Comparison of ENCODE assay signal across 16 cellular contexts in genomic region chr19:5018224-5019015, GRCh38. TPM values are rescaled to one million over a fixed set of nuclear protein-coding genes. Genes with fewer than 3 reads are reported as not detected.
DNase-seq lines count a peak whose midpoint lies in the region; ATAC-seq and TF ChIP-seq lines count a peak whose summit lies in the region.
"Had no signal": no experiment of that assay in that cellular context is flagged by ENCODE, and none has a peak within 500 bp of the region (broad histone marks: within the 10 kb centered on the region; RNA-seq: fewer than 3 reads in every experiment).

No MANE protein-coding gene starts in this region.

- peaks cover 56% of the 10 kb centered on the region for H3K79me2 ChIP-seq in osteoblast (ENCODE audit: insufficient read depth, low read length)

- H3K4me3 ChIP-seq in BJ (ENCODE audit: low read depth, low read length) = no peak overlapping the region
- no peak overlapping the region for H3K4me3 ChIP-seq in osteoblast (ENCODE audit: insufficient read depth, low read length)
- H3K4me3 ChIP-seq: BLaER1, neural progenitor cell had no signal

- CTCF ChIA-PET in BJ (lab: Yijun Ruan, JAX) = interaction anchor here (0.7 to 2.3 kb wide), 5 partner anchors 9 to 209 kb away, joined by 3 to 9 read pairs (median 5); no protein-coding TSS in a partner anchor

- no peak overlapping the region for H3K4me2 ChIP-seq in osteoblast (ENCODE audit: insufficient read depth, low read length)
- H3K4me2 ChIP-seq: BLaER1, neural progenitor cell had no signal

- H3K36me3 ChIP-seq in BJ (ENCODE audit: control insufficient read depth, insufficient read depth, low read length) (peaks cover 19% of the 10 kb centered on the region), osteoblast (ENCODE audit: insufficient read depth, low read length) (peaks cover 16% of the 10 kb centered on the region)
- H3K36me3 ChIP-seq: neural progenitor cell had no signal

- peak overlapping the region; percentile 11 for H3K27ac ChIP-seq in osteoblast (ENCODE audit: low read depth, low read length)
- H3K27ac ChIP-seq: BLaER1, neural progenitor cell had no signal

- no peaks in the 10 kb centered on the region for H3K27me3 ChIP-seq in BJ (ENCODE audit: control insufficient read depth, insufficient read depth, low read length)
- no peaks in the 10 kb centered on the region for H3K27me3 ChIP-seq in osteoblast (ENCODE audit: insufficient read depth, low read length)
- H3K27me3 ChIP-seq: BLaER1, neural progenitor cell had no signal

- TF ChIP-seq CTCF in BJ (IDR thresholded peaks at IDR 0.05; ENCODE audit: insufficient read depth, low read depth, low read length) (no peak), osteoblast (IDR thresholded peaks at IDR 0.05; ENCODE audit: extremely low read depth, low read depth, low read length) (no peak)

- H2AFZ ChIP-seq in osteoblast (ENCODE audit: low read length) = no peak overlapping the region
- H2AFZ ChIP-seq: neural progenitor cell had no signal

- peaks cover 9% of the 10 kb centered on the region for H3K4me1 ChIP-seq in osteoblast (ENCODE audit: insufficient read depth, low read length)
- H3K4me1 ChIP-seq: neural progenitor cell had no signal

- H3K9me3 ChIP-seq in osteoblast (ENCODE audit: low read depth, low read length) = no peaks in the 10 kb centered on the region

- peaks cover 62% of the 10 kb centered on the region for H4K20me1 ChIP-seq in osteoblast (ENCODE audit: insufficient read depth, low read length)

- POLR2A ChIA-PET in BJ (lab: Charles Lee) = no interaction called here

- DNase-seq in BJ (ENCODE audit: low read depth) (peak; percentile 10), NCI-H226 (peak; percentile 81), fibroblast of gingiva (ENCODE audit: low read depth) (peak; percentile 57), osteoblast (ENCODE audit: insufficient read length, low spot score, missing footprints) (peak; percentile 97), NCI-H524 (lab: John Stamatoyannopoulos, UW) (no peak), GM19240 (ENCODE audit: insufficient read length, low spot score) (no peak)
- DNase-seq in stimulated activated naive CD4-positive, alpha-beta T cell treated with Interleukin-2 at 50 U/mL for 16 hours (lab: John Stamatoyannopoulos, UW) = no peak
- DNase-seq: activated CD4-positive, alpha-beta T cell treated with anti-CD3 and anti-CD28 coated beads for 48 hours; activated T-cell treated with anti-CD3 and anti-CD28 coated beads, Interleukin-2, amount 50 U/mL, for 24 hours; MV-4-11; NCI-H2029; NCI-H510A treated with DMSO at 0.1 percent for 48 hours; T1000 had no signal

- no peak for ATAC-seq in HG02588 (IDR thresholded peaks at IDR 0.05; ENCODE audit: unreplicated experiment)

RNA-seq across cellular contexts. Expression of gene KDM4B, which starts 49.5 kb away (rescaled TPM):
- polyA plus RNA-seq in BJ (2011; rRNA removed) = 10.5 and 15.2 TPM in 2 replicates
- 32.3 and 40.0 TPM in 2 replicates for polyA minus RNA-seq in BJ (2011; rRNA and poly(A)+ RNA removed)
- total RNA-seq in osteoblast = 19.7 and 22.1 TPM in 2 replicates

Comparison
In these comparisons a context has a peak if more than half of its experiments do, and no peak if none do; other contexts are left out.
1. DNase-seq: peak in BJ (single experiment), NCI-H226 (single experiment), fibroblast of gingiva (single experiment) and osteoblast (single experiment); none in NCI-H524 (0 of 2), GM19240 (single experiment) and stimulated activated naive CD4-positive, alpha-beta T cell treated with Interleukin-2 at 50 U/mL for 16 hours (single experiment).